Comparison of ENCODE assay signal across 1 cellular context in the genomic region with DNA sequence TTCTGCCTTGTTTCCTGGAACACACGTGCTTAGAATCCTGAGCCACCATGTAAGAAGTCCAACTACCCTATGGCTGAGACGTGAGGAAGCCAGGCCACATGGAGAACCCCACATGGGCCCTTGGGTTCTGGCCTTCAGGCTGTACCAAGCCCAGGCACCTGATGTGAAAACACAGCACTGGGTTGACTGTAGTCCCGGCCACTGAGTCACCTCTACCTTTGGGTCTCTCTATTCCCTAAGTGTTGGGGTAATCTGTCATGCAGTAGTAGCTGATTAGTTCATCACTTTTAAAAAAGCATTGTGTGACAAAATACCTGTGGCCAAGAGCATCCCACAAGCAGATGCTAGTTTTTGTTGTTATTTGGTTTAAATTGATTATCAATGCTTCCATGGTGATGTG.
TF ChIP-seq lines count a peak whose summit lies in the region.

No MANE protein-coding gene starts in this region.

TF ChIP-seq in H1, 55 proteins besides CTCF, POLR2A, EP300 and RAD21:
- no peak for TF ChIP-seq BCL11A (IDR thresholded peaks at IDR 0.05; ENCODE audit: low read depth in 2 of 2, low read length in 2 of 2)
- no peak for TF ChIP-seq JUND (IDR thresholded peaks at IDR 0.05; ENCODE audit: low read length)
- TF ChIP-seq POLR2AphosphoS5 (IDR thresholded peaks at IDR 0.05; ENCODE audit: low read depth, low read length), result no peak
- TF ChIP-seq ZNF274 (IDR thresholded peaks at IDR 0.05; ENCODE audit: borderline replicate concordance, extremely low read depth, low read length), result no peak
- TF ChIP-seq RFX5 (IDR thresholded peaks at IDR 0.05; ENCODE audit: borderline replicate concordance, low read depth, low read length), result no peak
- TF ChIP-seq, protein P1, sequence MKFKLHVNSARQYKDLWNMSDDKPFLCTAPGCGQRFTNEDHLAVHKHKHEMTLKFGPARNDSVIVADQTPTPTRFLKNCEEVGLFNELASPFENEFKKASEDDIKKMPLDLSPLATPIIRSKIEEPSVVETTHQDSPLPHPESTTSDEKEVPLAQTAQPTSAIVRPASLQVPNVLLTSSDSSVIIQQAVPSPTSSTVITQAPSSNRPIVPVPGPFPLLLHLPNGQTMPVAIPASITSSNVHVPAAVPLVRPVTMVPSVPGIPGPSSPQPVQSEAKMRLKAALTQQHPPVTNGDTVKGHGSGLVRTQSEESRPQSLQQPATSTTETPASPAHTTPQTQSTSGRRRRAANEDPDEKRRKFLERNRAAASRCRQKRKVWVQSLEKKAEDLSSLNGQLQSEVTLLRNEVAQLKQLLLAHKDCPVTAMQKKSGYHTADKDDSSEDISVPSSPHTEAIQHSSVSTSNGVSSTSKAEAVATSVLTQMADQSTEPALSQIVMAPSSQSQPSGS (IDR thresholded peaks at IDR 0.05; ENCODE audit: low read length), result no peak
- no peak for TF ChIP-seq SP2 (IDR thresholded peaks at IDR 0.05; ENCODE audit: low read length)
TF ChIP-seq in H1: peak in this region for 0.
